ENCODE assay signal across 1 cellular context in genomic region chr16:27327586-27327915, GRCh38.
TF ChIP-seq lines count a peak whose summit lies in the region.

No MANE protein-coding gene starts in this region.

TF ChIP-seq in K562, 482 proteins besides CTCF, POLR2A, EP300 and RAD21:
- TF ChIP-seq CREB1 (IDR thresholded peaks at IDR 0.05) (no peak), CREB1 (CRISPR knock-in tag; IDR thresholded peaks at IDR 0.05) (no peak), PHTF2 (CRISPR knock-in tag; IDR thresholded peaks at IDR 0.05) (no peak), RBM25 (IDR thresholded peaks at IDR 0.05; ENCODE audit: low read depth, low read length, severe bottlenecking) (peak; percentile 51)
- TF ChIP-seq, protein P1, sequence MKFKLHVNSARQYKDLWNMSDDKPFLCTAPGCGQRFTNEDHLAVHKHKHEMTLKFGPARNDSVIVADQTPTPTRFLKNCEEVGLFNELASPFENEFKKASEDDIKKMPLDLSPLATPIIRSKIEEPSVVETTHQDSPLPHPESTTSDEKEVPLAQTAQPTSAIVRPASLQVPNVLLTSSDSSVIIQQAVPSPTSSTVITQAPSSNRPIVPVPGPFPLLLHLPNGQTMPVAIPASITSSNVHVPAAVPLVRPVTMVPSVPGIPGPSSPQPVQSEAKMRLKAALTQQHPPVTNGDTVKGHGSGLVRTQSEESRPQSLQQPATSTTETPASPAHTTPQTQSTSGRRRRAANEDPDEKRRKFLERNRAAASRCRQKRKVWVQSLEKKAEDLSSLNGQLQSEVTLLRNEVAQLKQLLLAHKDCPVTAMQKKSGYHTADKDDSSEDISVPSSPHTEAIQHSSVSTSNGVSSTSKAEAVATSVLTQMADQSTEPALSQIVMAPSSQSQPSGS (CRISPR knock-in tag; IDR thresholded peaks at IDR 0.05), result no peak
